Comparison of ENCODE assay signal across 10 cellular contexts in genomic region chr7:116592445-116592844, GRCh38.
A peak's percentile ranks its signal among the peaks of the same experiment; 100 is the strongest.
DNase-seq lines count a peak whose midpoint lies in the region; ATAC-seq and TF ChIP-seq lines count a peak whose summit lies in the region.
"Had no signal": no experiment of that assay in that cellular context is flagged by ENCODE, and none has a peak within 500 bp of the region (broad histone marks: within the 10 kb centered on the region; RNA-seq: fewer than 3 reads in every experiment).

No MANE protein-coding gene starts in this region.

- intact Hi-C loops in natural killer cell (cut with micrococcal nuclease), result loop anchor here (10.0 kb wide), 1 partner anchor 212 kb away; no protein-coding TSS in a partner anchor

- no peaks in the 10 kb centered on the region for H3K9me3 Mint-ChIP-seq in natural killer cell treated with Interleukin-12 subunit alpha and Interleukin-12 subunit beta and Interleukin-15 and Interleukin-18, amount 100 ng/mL, for 72 hours
- H3K9me3 Mint-ChIP-seq in natural killer cell (no peaks in the 10 kb centered on the region), memory B cell (no peaks in the 10 kb centered on the region)
- no peaks in the 10 kb centered on the region for H3K9me3 Mint-ChIP-seq in central memory CD8-positive, alpha-beta T cell

- H3K4me3 Mint-ChIP-seq in natural killer cell treated with Interleukin-12 subunit alpha and Interleukin-12 subunit beta and Interleukin-15 and Interleukin-18, amount 100 ng/mL, for 72 hours, result peak overlapping the region; percentile 78
- H3K4me3 Mint-ChIP-seq in natural killer cell (no peak overlapping the region), memory B cell (peak overlapping the region; percentile 43)
- H3K4me3 Mint-ChIP-seq in central memory CD8-positive, alpha-beta T cell, result peak overlapping the region; percentile 28

- no peak for TF ChIP-seq CTCF in natural killer cell (IDR thresholded peaks at IDR 0.05)

- DNase-seq in natural killer cell treated with Interleukin-12 subunit alpha and Interleukin-12 subunit beta and Interleukin-15 and Interleukin-18, amount 100 ng/mL, for 72 hours (ENCODE audit: low spot score), result no peak
- DNase-seq in natural killer cell (no peak), memory B cell (ENCODE audit: low spot score in 2 of 2) (no peak), NCI-H187 treated with DMSO at 0.1 percent for 48 hours (lab: John Stamatoyannopoulos, UW) (no peak), kidney glomerular epithelial cell (lab: John Stamatoyannopoulos, UW) (no peak), globus pallidus (ENCODE audit: low spot score) (no peak)
- DNase-seq in central memory CD8-positive, alpha-beta T cell (ENCODE audit: low spot score in 2 of 2), result no peak
- DNase-seq: activated CD4-positive, alpha-beta T cell treated with anti-CD3 and anti-CD28 coated beads, Interleukin-2, amount 50 U/mL, for 4 hours; BE2C had no signal

- peaks cover 31 to 48% of the 10 kb centered on the region in 2 donors for H3K27me3 Mint-ChIP-seq in natural killer cell treated with Interleukin-12 subunit alpha and Interleukin-12 subunit beta and Interleukin-15 and Interleukin-18, amount 100 ng/mL, for 72 hours
- H3K27me3 Mint-ChIP-seq in natural killer cell (ENCODE audit: low read depth in 2 of 2) (peaks cover 29 to 59% of the 10 kb centered on the region in 2 donors), memory B cell (peaks cover 18% of the 10 kb centered on the region)
- H3K27me3 Mint-ChIP-seq in central memory CD8-positive, alpha-beta T cell, result peaks cover 58% of the 10 kb centered on the region

- H3K36me3 Mint-ChIP-seq in natural killer cell treated with Interleukin-12 subunit alpha and Interleukin-12 subunit beta and Interleukin-15 and Interleukin-18, amount 100 ng/mL, for 72 hours, result no peaks in the 10 kb centered on the region
- H3K36me3 Mint-ChIP-seq in natural killer cell (no peaks in the 10 kb centered on the region), memory B cell (no peaks in the 10 kb centered on the region)
- no peaks in the 10 kb centered on the region for H3K36me3 Mint-ChIP-seq in central memory CD8-positive, alpha-beta T cell (ENCODE audit: insufficient read depth)

- no peak overlapping the region for H3K27ac Mint-ChIP-seq in natural killer cell treated with Interleukin-12 subunit alpha and Interleukin-12 subunit beta and Interleukin-15 and Interleukin-18, amount 100 ng/mL, for 72 hours
- H3K27ac Mint-ChIP-seq in natural killer cell, result no peak overlapping the region
- no peak overlapping the region for H3K27ac Mint-ChIP-seq in central memory CD8-positive, alpha-beta T cell (ENCODE audit: low read depth)
- H3K27ac Mint-ChIP-seq in memory B cell, result no peak overlapping the region

- peaks cover 21 to 30% of the 10 kb centered on the region in 2 donors for H3K4me1 Mint-ChIP-seq in natural killer cell treated with Interleukin-12 subunit alpha and Interleukin-12 subunit beta and Interleukin-15 and Interleukin-18, amount 100 ng/mL, for 72 hours (ENCODE audit: low read depth in 2 of 2)
- H3K4me1 Mint-ChIP-seq in natural killer cell, result peaks cover 18 to 22% of the 10 kb centered on the region in 2 donors
- peaks cover 17% of the 10 kb centered on the region for H3K4me1 Mint-ChIP-seq in central memory CD8-positive, alpha-beta T cell
- peaks cover 18% of the 10 kb centered on the region for H3K4me1 Mint-ChIP-seq in memory B cell

- ATAC-seq in natural killer cell treated with Interleukin-12 subunit alpha and Interleukin-12 subunit beta and Interleukin-15 and Interleukin-18, amount 100 ng/mL, for 72 hours, result no peak
- ATAC-seq in natural killer cell, result no peak
- ATAC-seq in central memory CD8-positive, alpha-beta T cell (replicated peaks; ENCODE audit: extremely low read depth, poor library complexity, severe bottlenecking), result no peak
- ATAC-seq in memory B cell (ENCODE audit: low read depth), result peak; percentile 21
- ATAC-seq in HG02870 (IDR thresholded peaks at IDR 0.05; ENCODE audit: unreplicated experiment), result no peak
